ENCODE assay signal across 32 cellular contexts in genomic region chr4:35800669-35801068, GRCh38.
"Had no signal": no experiment of that assay in that cellular context is flagged by ENCODE, and none has a peak within 500 bp of the region (broad histone marks: within the 10 kb centered on the region; RNA-seq: fewer than 3 reads in every experiment).

No MANE protein-coding gene starts in this region.

- H3K27me3 Mint-ChIP-seq: activated B cell treated with CpG ODN at 0.5 μM for 24 hours; activated CD8-positive, alpha-beta T cell treated with anti-CD3 and anti-CD28 coated beads for 36 hours; activated naive CD4-positive, alpha-beta T cell treated with anti-CD3 and anti-CD28 coated beads, Interleukin-2, amount 50 U/mL, for 24 hours; activated naive CD8-positive, alpha-beta T cell treated with anti-CD3 and anti-CD28 coated beads for 36 hours; activated naive CD8-positive, alpha-beta T cell treated with anti-CD3 and anti-CD28 coated beads, Interleukin-2, amount 50 U/mL, for 24 hours; T-helper 17 cell had no signal

- H3K27ac Mint-ChIP-seq: activated B cell treated with CpG ODN at 0.5 μM for 24 hours; activated CD8-positive, alpha-beta T cell treated with anti-CD3 and anti-CD28 coated beads for 36 hours; activated naive CD4-positive, alpha-beta T cell treated with anti-CD3 and anti-CD28 coated beads for 36 hours; activated naive CD4-positive, alpha-beta T cell treated with anti-CD3 and anti-CD28 coated beads, Interleukin-2, amount 50 U/mL, for 24 hours; activated naive CD8-positive, alpha-beta T cell treated with anti-CD3 and anti-CD28 coated beads for 36 hours; activated naive CD8-positive, alpha-beta T cell treated with anti-CD3 and anti-CD28 coated beads, Interleukin-2, amount 50 U/mL, for 24 hours; activated T-helper 1 cell treated with anti-CD3 and anti-CD28 coated beads, Interleukin-12 subunit alpha, Interleukin-12 subunit beta, Interleukin-2, Interleukin-4 antibody, amounts not matched to agents 30 ng/mL and 10 ng/mL and 1 ng/mL, durations not matched to agents 14 hours and 24 hours and 36 hours; activated T-helper 2 cell treated with anti-CD3 and anti-CD28 coated beads, Interferon-gamma antibody, Interleukin-2, Interleukin-4, amounts not matched to agents 10 μg/mL and 5 μg/mL and 100 μg/mL, durations not matched to agents 14 hours and 24 hours and 36 hours; T-helper 17 cell; T-helper 2 cell treated with Interferon-gamma antibody and Interleukin-4, amounts not matched to agents 5 μg/mL and 100 μg/mL, for 36 hours had no signal

- H3K36me3 Mint-ChIP-seq: activated naive CD4-positive, alpha-beta T cell treated with anti-CD3 and anti-CD28 coated beads, Interleukin-2, amount 50 U/mL, for 24 hours; activated naive CD8-positive, alpha-beta T cell treated with anti-CD3 and anti-CD28 coated beads for 36 hours had no signal

- ATAC-seq: activated CD4-positive, CD25-positive, alpha-beta regulatory T cell treated with anti-CD3 and anti-CD28 coated beads, Interleukin-2, amount 50 U/mL, for 24 hours; activated CD8-positive, alpha-beta T cell treated with anti-CD3 and anti-CD28 coated beads for 36 hours; activated naive CD8-positive, alpha-beta T cell treated with anti-CD3 and anti-CD28 coated beads, Interleukin-2, amount 50 U/mL, for 24 hours; body of pancreas; gastroesophageal sphincter; T-helper 17 cell had no signal

- H3K4me3 Mint-ChIP-seq: activated B cell treated with CpG ODN at 0.5 μM for 24 hours; activated CD8-positive, alpha-beta T cell treated with anti-CD3 and anti-CD28 coated beads for 36 hours; activated naive CD4-positive, alpha-beta T cell treated with anti-CD3 and anti-CD28 coated beads for 36 hours; activated naive CD4-positive, alpha-beta T cell treated with anti-CD3 and anti-CD28 coated beads, Interleukin-2, amount 50 U/mL, for 24 hours; activated naive CD8-positive, alpha-beta T cell treated with anti-CD3 and anti-CD28 coated beads for 36 hours; activated naive CD8-positive, alpha-beta T cell treated with anti-CD3 and anti-CD28 coated beads, Interleukin-2, amount 50 U/mL, for 24 hours; activated T-helper 1 cell treated with anti-CD3 and anti-CD28 coated beads, Interleukin-12 subunit alpha, Interleukin-12 subunit beta, Interleukin-2, Interleukin-4 antibody, amounts not matched to agents 30 ng/mL and 10 ng/mL and 1 ng/mL, durations not matched to agents 14 hours and 24 hours and 36 hours; T-helper 17 cell; T-helper 2 cell treated with Interferon-gamma antibody and Interleukin-4, amounts not matched to agents 5 μg/mL and 100 μg/mL, for 36 hours had no signal

- H3K4me1 Mint-ChIP-seq: activated B cell treated with CpG ODN at 0.5 μM for 24 hours; activated naive CD4-positive, alpha-beta T cell treated with anti-CD3 and anti-CD28 coated beads, Interleukin-2, amount 50 U/mL, for 24 hours; activated naive CD8-positive, alpha-beta T cell treated with anti-CD3 and anti-CD28 coated beads for 36 hours; activated naive CD8-positive, alpha-beta T cell treated with anti-CD3 and anti-CD28 coated beads, Interleukin-2, amount 50 U/mL, for 24 hours; T-helper 17 cell had no signal

- DNase-seq: activated B cell treated with CpG ODN at 0.5 μM for 24 hours; activated CD4-positive, alpha-beta T cell treated with anti-CD3 and anti-CD28 coated beads for 48 hours; activated CD4-positive, alpha-beta T cell treated with anti-CD3 and anti-CD28 coated beads, Interleukin-2, amount 50 U/mL, for 1 hour; activated CD4-positive, alpha-beta T cell treated with anti-CD3 and anti-CD28 coated beads, Interleukin-2, amount 50 U/mL, for 48 hours; activated CD8-positive, alpha-beta memory T cell treated with anti-CD3 and anti-CD28 coated beads for 24 hours; activated CD8-positive, alpha-beta memory T cell treated with anti-CD3 and anti-CD28 coated beads, Interleukin-2, amount 50 U/mL, for 4 hours; activated CD8-positive, alpha-beta T cell treated with anti-CD3 and anti-CD28 coated beads for 36 hours; activated effector memory CD4-positive, alpha-beta T cell treated with anti-CD3 and anti-CD28 coated beads, Interleukin-2, amount 50 U/mL, for 16 hours; activated naive CD4-positive, alpha-beta T cell treated with anti-CD3 and anti-CD28 coated beads for 36 hours; activated naive CD8-positive, alpha-beta T cell treated with anti-CD3 and anti-CD28 coated beads for 36 hours; activated naive CD8-positive, alpha-beta T cell treated with anti-CD3 and anti-CD28 coated beads, Interleukin-2, amount 50 U/mL, for 24 hours; activated T-cell treated with anti-CD3 and anti-CD28 coated beads, Interleukin-2, amount 50 U/mL, for 1 hour; activated T-cell treated with anti-CD3 and anti-CD28 coated beads, Interleukin-2, amount 50 U/mL, for 48 hours; adrenal gland; amygdala; aorta; body of pancreas; caudate nucleus; colonic mucosa; effector CD8-positive, alpha-beta T cell; esophagus squamous epithelium; foreskin melanocyte; T-helper 1 cell; T-helper 17 cell; T1000; WERI-Rb-1 had no signal
